In genomic region chr7:32586291-32587221, GRCh38 we compare ENCODE assay signal across 10 cellular contexts.
DNase-seq lines count a peak whose midpoint lies in the region; ATAC-seq and TF ChIP-seq lines count a peak whose summit lies in the region.
"Had no signal": no experiment of that assay in that cellular context is flagged by ENCODE, and none has a peak within 500 bp of the region (broad histone marks: within the 10 kb centered on the region; RNA-seq: fewer than 3 reads in every experiment).

No MANE protein-coding gene starts in this region.

- peak overlapping the region; percentile 95 for H3K27ac Mint-ChIP-seq in HFFc6
- H3K27ac Mint-ChIP-seq in activated T-helper 2 cell treated with anti-CD3 and anti-CD28 coated beads, Interferon-gamma antibody, Interleukin-2, Interleukin-4, amounts not matched to agents 10 μg/mL and 5 μg/mL and 100 μg/mL, durations not matched to agents 14 hours and 24 hours and 36 hours, result peak overlapping the region; percentile 8
- peak overlapping the region; percentile 29 for H3K27ac Mint-ChIP-seq in stimulated activated effector memory CD8-positive, alpha-beta T cell treated with anti-CD3 and anti-CD28 coated beads, Interleukin-12 subunit alpha, Interleukin-12 subunit beta, amount 100 ng/mL, for 72 hours
- H3K27ac Mint-ChIP-seq in stimulated activated naive CD8-positive, alpha-beta T cell treated with anti-CD3 and anti-CD28 coated beads, Interleukin-15, amount 100 ng/mL, for 72 hours, result peak overlapping the region in 1 of 2 donors; percentile 27

- peak; percentile 78 for DNase-seq in HFFc6
- no peak for DNase-seq in activated T-helper 2 cell treated with anti-CD3 and anti-CD28 coated beads, Interferon-gamma antibody, Interleukin-2, Interleukin-4, amounts not matched to agents 10 μg/mL and 5 μg/mL and 100 μg/mL, durations not matched to agents 14 hours and 24 hours and 36 hours (ENCODE audit: low spot score)
- DNase-seq in left cardiac atrium, result peak; percentile 73
- no peak for DNase-seq in stimulated activated effector memory CD8-positive, alpha-beta T cell treated with anti-CD3 and anti-CD28 coated beads, Interleukin-12 subunit alpha, Interleukin-12 subunit beta, amount 100 ng/mL, for 72 hours (ENCODE audit: low spot score in 2 of 2)
- DNase-seq in DMS53 treated with DMSO at 0.1 percent for 48 hours (lab: John Stamatoyannopoulos, UW; ENCODE audit: unreplicated experiment), result no peak
- no peak for DNase-seq in T-helper 1 cell
- no peak for DNase-seq in stimulated activated naive CD8-positive, alpha-beta T cell treated with anti-CD3 and anti-CD28 coated beads, Interleukin-15, amount 100 ng/mL, for 72 hours
- no peak for DNase-seq in activated CD4-positive, alpha-beta T cell treated with anti-CD3 and anti-CD28 coated beads, Interleukin-2, amount 50 U/mL, for 48 hours
- DNase-seq: activated naive CD8-positive, alpha-beta T cell treated with anti-CD3 and anti-CD28 coated beads for 36 hours; NCI-H510A treated with DMSO at 0.1 percent for 48 hours had no signal

- ATAC-seq in left cardiac atrium, result peak; percentile 47 to 54
- no peak for ATAC-seq in stimulated activated effector memory CD8-positive, alpha-beta T cell treated with anti-CD3 and anti-CD28 coated beads, Interleukin-12 subunit alpha, Interleukin-12 subunit beta, amount 100 ng/mL, for 72 hours
- no peak for ATAC-seq in stimulated activated naive CD8-positive, alpha-beta T cell treated with anti-CD3 and anti-CD28 coated beads, Interleukin-15, amount 100 ng/mL, for 72 hours

- peaks cover 55% of the 10 kb centered on the region for H3K36me3 Mint-ChIP-seq in HFFc6 (ENCODE audit: low read depth)
- H3K36me3 Mint-ChIP-seq in activated T-helper 2 cell treated with anti-CD3 and anti-CD28 coated beads, Interferon-gamma antibody, Interleukin-2, Interleukin-4, amounts not matched to agents 10 μg/mL and 5 μg/mL and 100 μg/mL, durations not matched to agents 14 hours and 24 hours and 36 hours (ENCODE audit: low read depth), result peaks cover 62% of the 10 kb centered on the region
- H3K36me3 Mint-ChIP-seq in stimulated activated effector memory CD8-positive, alpha-beta T cell treated with anti-CD3 and anti-CD28 coated beads, Interleukin-12 subunit alpha, Interleukin-12 subunit beta, amount 100 ng/mL, for 72 hours, result peaks cover 44% of the 10 kb centered on the region

- peaks cover 80% of the 10 kb centered on the region for H3K4me1 Mint-ChIP-seq in HFFc6 (ENCODE audit: low read depth)
- H3K4me1 Mint-ChIP-seq in activated T-helper 2 cell treated with anti-CD3 and anti-CD28 coated beads, Interferon-gamma antibody, Interleukin-2, Interleukin-4, amounts not matched to agents 10 μg/mL and 5 μg/mL and 100 μg/mL, durations not matched to agents 14 hours and 24 hours and 36 hours (ENCODE audit: low read depth), result peaks cover 30% of the 10 kb centered on the region
- peaks cover 11% of the 10 kb centered on the region for H3K4me1 Mint-ChIP-seq in stimulated activated effector memory CD8-positive, alpha-beta T cell treated with anti-CD3 and anti-CD28 coated beads, Interleukin-12 subunit alpha, Interleukin-12 subunit beta, amount 100 ng/mL, for 72 hours
- H3K4me1 Mint-ChIP-seq in stimulated activated naive CD8-positive, alpha-beta T cell treated with anti-CD3 and anti-CD28 coated beads, Interleukin-15, amount 100 ng/mL, for 72 hours, result peaks cover 32% of the 10 kb centered on the region

- no peak for TF ChIP-seq CTCF in HFFc6 (IDR thresholded peaks at IDR 0.05)

- H3K9me3 Mint-ChIP-seq in HFFc6, result no peaks in the 10 kb centered on the region
- no peaks in the 10 kb centered on the region for H3K9me3 Mint-ChIP-seq in activated T-helper 2 cell treated with anti-CD3 and anti-CD28 coated beads, Interferon-gamma antibody, Interleukin-2, Interleukin-4, amounts not matched to agents 10 μg/mL and 5 μg/mL and 100 μg/mL, durations not matched to agents 14 hours and 24 hours and 36 hours
- H3K9me3 Mint-ChIP-seq in stimulated activated effector memory CD8-positive, alpha-beta T cell treated with anti-CD3 and anti-CD28 coated beads, Interleukin-12 subunit alpha, Interleukin-12 subunit beta, amount 100 ng/mL, for 72 hours, result no peaks in the 10 kb centered on the region
- no peaks in the 10 kb centered on the region for H3K9me3 Mint-ChIP-seq in stimulated activated naive CD8-positive, alpha-beta T cell treated with anti-CD3 and anti-CD28 coated beads, Interleukin-15, amount 100 ng/mL, for 72 hours
- H3K9me3 Mint-ChIP-seq: activated naive CD8-positive, alpha-beta T cell treated with anti-CD3 and anti-CD28 coated beads for 36 hours had no signal

- H3K27me3 Mint-ChIP-seq in HFFc6 (ENCODE audit: insufficient read depth), result no peaks in the 10 kb centered on the region
- H3K27me3 Mint-ChIP-seq in activated T-helper 2 cell treated with anti-CD3 and anti-CD28 coated beads, Interferon-gamma antibody, Interleukin-2, Interleukin-4, amounts not matched to agents 10 μg/mL and 5 μg/mL and 100 μg/mL, durations not matched to agents 14 hours and 24 hours and 36 hours (ENCODE audit: low read depth), result no peaks in the 10 kb centered on the region
- no peaks in the 10 kb centered on the region for H3K27me3 Mint-ChIP-seq in stimulated activated naive CD8-positive, alpha-beta T cell treated with anti-CD3 and anti-CD28 coated beads, Interleukin-15, amount 100 ng/mL, for 72 hours
- H3K27me3 Mint-ChIP-seq: activated naive CD8-positive, alpha-beta T cell treated with anti-CD3 and anti-CD28 coated beads for 36 hours had no signal

- intact Hi-C loops in activated T-helper 2 cell treated with anti-CD3 and anti-CD28 coated beads, Interferon-gamma antibody, Interleukin-2, Interleukin-4, amounts not matched to agents 10 μg/mL and 5 μg/mL and 100 μg/mL, durations not matched to agents 14 hours and 24 hours and 36 hours (cut with micrococcal nuclease), result loop anchor here (10.0 kb wide), 1 partner anchor 478 kb away; the partner anchor contains the start of gene NT5C3A
- intact Hi-C loops in left cardiac atrium (cut with DNase I), result loop anchor here in 1 of 2 donors (10.0 kb wide), 2 partner anchors 82 to 482 kb away; no protein-coding TSS in a partner anchor

- H3K4me3 Mint-ChIP-seq in HFFc6, result peak overlapping the region; percentile 72
- H3K4me3 Mint-ChIP-seq in activated T-helper 2 cell treated with anti-CD3 and anti-CD28 coated beads, Interferon-gamma antibody, Interleukin-2, Interleukin-4, amounts not matched to agents 10 μg/mL and 5 μg/mL and 100 μg/mL, durations not matched to agents 14 hours and 24 hours and 36 hours (ENCODE audit: low read depth), result no peak overlapping the region
- H3K4me3 Mint-ChIP-seq in stimulated activated effector memory CD8-positive, alpha-beta T cell treated with anti-CD3 and anti-CD28 coated beads, Interleukin-12 subunit alpha, Interleukin-12 subunit beta, amount 100 ng/mL, for 72 hours, result no peak overlapping the region
- H3K4me3 Mint-ChIP-seq in stimulated activated naive CD8-positive, alpha-beta T cell treated with anti-CD3 and anti-CD28 coated beads, Interleukin-15, amount 100 ng/mL, for 72 hours, result no peak overlapping the region
- H3K4me3 Mint-ChIP-seq: activated naive CD8-positive, alpha-beta T cell treated with anti-CD3 and anti-CD28 coated beads for 36 hours had no signal

Comparison
In these comparisons a context has a peak if more than half of its experiments do, and no peak if none do; other contexts are left out.
1. DNase-seq: peak in HFFc6 (single experiment) and left cardiac atrium (single experiment); none in activated T-helper 2 cell treated with anti-CD3 and anti-CD28 coated beads, Interferon-gamma antibody, Interleukin-2, Interleukin-4, amounts not matched to agents 10 μg/mL and 5 μg/mL and 100 μg/mL, durations not matched to agents 14 hours and 24 hours and 36 hours (single experiment), stimulated activated effector memory CD8-positive, alpha-beta T cell treated with anti-CD3 and anti-CD28 coated beads, Interleukin-12 subunit alpha, Interleukin-12 subunit beta, amount 100 ng/mL, for 72 hours (0 of 2), DMS53 treated with DMSO at 0.1 percent for 48 hours (single experiment), T-helper 1 cell (0 of 5), stimulated activated naive CD8-positive, alpha-beta T cell treated with anti-CD3 and anti-CD28 coated beads, Interleukin-15, amount 100 ng/mL, for 72 hours (0 of 2) and activated CD4-positive, alpha-beta T cell treated with anti-CD3 and anti-CD28 coated beads, Interleukin-2, amount 50 U/mL, for 48 hours (0 of 2).
2. ATAC-seq: peak in left cardiac atrium (2 of 2); none in stimulated activated effector memory CD8-positive, alpha-beta T cell treated with anti-CD3 and anti-CD28 coated beads, Interleukin-12 subunit alpha, Interleukin-12 subunit beta, amount 100 ng/mL, for 72 hours (single experiment) and stimulated activated naive CD8-positive, alpha-beta T cell treated with anti-CD3 and anti-CD28 coated beads, Interleukin-15, amount 100 ng/mL, for 72 hours (single experiment).